In the genomic region with DNA sequence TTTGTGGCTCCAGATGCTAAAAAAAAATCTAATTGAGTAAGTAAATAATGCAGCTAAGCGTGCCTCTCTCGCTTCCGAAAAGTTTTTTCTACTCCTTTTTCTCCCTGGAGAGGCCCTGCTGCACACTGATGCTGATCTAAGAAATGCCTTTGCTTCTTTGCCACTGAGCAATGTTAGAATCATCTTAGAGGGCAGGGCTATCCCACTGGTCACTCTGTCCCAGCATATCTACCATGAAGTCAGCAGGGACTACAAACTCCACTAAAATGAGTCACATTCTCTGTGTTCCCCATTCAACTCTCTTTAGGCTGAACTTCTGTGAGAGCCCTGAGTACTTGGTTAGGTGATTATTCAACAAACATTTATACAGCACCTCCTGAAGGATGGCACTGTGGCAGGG, we compare ENCODE assay signal across 21 cellular contexts.
DNase-seq lines count a peak whose midpoint lies in the region; ATAC-seq and TF ChIP-seq lines count a peak whose summit lies in the region.
"Had no signal": no experiment of that assay in that cellular context is flagged by ENCODE, and none has a peak within 500 bp of the region (broad histone marks: within the 10 kb centered on the region; RNA-seq: fewer than 3 reads in every experiment).

No MANE protein-coding gene starts in this region.

- 83 to 94% (median 90%) methylated on average over 3 of the region's 3 CpGs for WGBS in spleen, 5 donors

- no peaks in the 10 kb centered on the region for H3K9me3 ChIP-seq in spleen
- H3K9me3 ChIP-seq: right atrium auricular region, thoracic aorta had no signal

- H3K27ac ChIP-seq in spleen, result no peak overlapping the region
- H3K27ac ChIP-seq: right atrium auricular region, thoracic aorta had no signal

- in situ Hi-C loops in ACHN (cut with HindIII; ENCODE audit: low pct_ligation_motif_present, low pct_unique_long_range_greater_than_20kb, low sequenced_read_pairs), result no loop called here

- H3K27ac Mint-ChIP-seq in activated CD4-positive, alpha-beta T cell treated with anti-CD3 and anti-CD28 coated beads, Interleukin-2, amount 10 ng/mL, durations not matched to agents 24 days and 14 days, result no peak overlapping the region
- H3K27ac Mint-ChIP-seq: activated CD4-positive, alpha-beta T cell treated with anti-CD3 and anti-CD28 coated beads, Interleukin-2, amount 10 ng/mL, durations not matched to agents 7 days and 5 days; activated naive CD8-positive, alpha-beta T cell; H9; immature natural killer cell; memory B cell had no signal

- ATAC-seq in HG03469 (IDR thresholded peaks at IDR 0.05; ENCODE audit: unreplicated experiment), result no peak
- ATAC-seq: K562 had no signal

- intact Hi-C loops in activated CD4-positive, alpha-beta T cell treated with anti-CD3 and anti-CD28 coated beads, Interleukin-2, amount 10 ng/mL, durations not matched to agents 24 days and 14 days (cut with micrococcal nuclease), result no loop called here
- intact Hi-C loops in spleen (cut with DNase I; ENCODE audit: low total_unique reads), result no loop called here

- TF ChIP-seq CTCF in spleen (IDR thresholded peaks at IDR 0.05 in 8 of 11, conservative IDR thresholded peaks at IDR 0.05 in 3 of 11), result no peak

- H3K9me3 Mint-ChIP-seq in activated CD4-positive, alpha-beta T cell treated with anti-CD3 and anti-CD28 coated beads, Interleukin-2, amount 10 ng/mL, durations not matched to agents 24 days and 14 days, result no peaks in the 10 kb centered on the region
- H3K9me3 Mint-ChIP-seq: activated CD4-positive, alpha-beta T cell treated with anti-CD3 and anti-CD28 coated beads, Interleukin-2, amount 10 ng/mL, durations not matched to agents 7 days and 5 days; H9 had no signal

- H3K27me3 Mint-ChIP-seq in activated CD4-positive, alpha-beta T cell treated with anti-CD3 and anti-CD28 coated beads, Interleukin-2, amount 10 ng/mL, durations not matched to agents 24 days and 14 days, result no peaks in the 10 kb centered on the region
- H3K27me3 Mint-ChIP-seq: activated CD4-positive, alpha-beta T cell treated with anti-CD3 and anti-CD28 coated beads, Interleukin-2, amount 10 ng/mL, durations not matched to agents 7 days and 5 days; activated naive CD8-positive, alpha-beta T cell had no signal

- H3K4me1 Mint-ChIP-seq in activated CD4-positive, alpha-beta T cell treated with anti-CD3 and anti-CD28 coated beads, Interleukin-2, amount 10 ng/mL, durations not matched to agents 24 days and 14 days, result no peaks in the 10 kb centered on the region
- H3K4me1 Mint-ChIP-seq: activated CD4-positive, alpha-beta T cell treated with anti-CD3 and anti-CD28 coated beads, Interleukin-2, amount 10 ng/mL, durations not matched to agents 7 days and 5 days; H9; immature natural killer cell; memory B cell had no signal

- no peak overlapping the region for H3K4me3 ChIP-seq in spleen
- H3K4me3 ChIP-seq: K562, right atrium auricular region, thoracic aorta had no signal

- H3K36me3 Mint-ChIP-seq in activated CD4-positive, alpha-beta T cell treated with anti-CD3 and anti-CD28 coated beads, Interleukin-2, amount 10 ng/mL, durations not matched to agents 24 days and 14 days (ENCODE audit: low read depth), result no peaks in the 10 kb centered on the region
- H3K36me3 Mint-ChIP-seq: activated naive CD8-positive, alpha-beta T cell; immature natural killer cell; memory B cell had no signal

- no peaks in the 10 kb centered on the region for H3K36me3 ChIP-seq in spleen
- H3K36me3 ChIP-seq: right atrium auricular region, thoracic aorta had no signal

- H3K4me1 ChIP-seq in spleen, result no peaks in the 10 kb centered on the region
- H3K4me1 ChIP-seq: right atrium auricular region had no signal

- H3K4me3 Mint-ChIP-seq in activated CD4-positive, alpha-beta T cell treated with anti-CD3 and anti-CD28 coated beads, Interleukin-2, amount 10 ng/mL, durations not matched to agents 24 days and 14 days, result no peak overlapping the region
- H3K4me3 Mint-ChIP-seq: activated CD4-positive, alpha-beta T cell treated with anti-CD3 and anti-CD28 coated beads, Interleukin-2, amount 10 ng/mL, durations not matched to agents 7 days and 5 days; activated naive CD8-positive, alpha-beta T cell; H9; immature natural killer cell; memory B cell had no signal

- TF ChIP-seq POLR2A in spleen (IDR thresholded peaks at IDR 0.05), result no peak

- DNase-seq in ACHN (peak; percentile 29), GOT3 (lab: John Stamatoyannopoulos, UW) (peak; percentile 5), amniotic epithelial cell (ENCODE audit: low read depth) (peak; percentile 5), iris pigment epithelial cell (ENCODE audit: low read depth) (peak; percentile 40), spleen (no peak), UCSD-AML1 (lab: John Stamatoyannopoulos, UW; ENCODE audit: unreplicated experiment) (no peak)
- no peak for DNase-seq in activated CD4-positive, alpha-beta T cell treated with anti-CD3 and anti-CD28 coated beads, Interleukin-2, amount 10 ng/mL, durations not matched to agents 24 days and 14 days
- DNase-seq: activated CD4-positive, alpha-beta T cell treated with anti-CD3 and anti-CD28 coated beads, Interleukin-2, amount 10 ng/mL, durations not matched to agents 7 days and 5 days; activated T-cell treated with anti-CD3 and anti-CD28 coated beads, Interleukin-2, amount 50 U/mL, for 1 hour; GDM1; H9; immature natural killer cell; NCI-H1417 treated with DMSO at 0.1 percent for 48 hours; SHP77 treated with DMSO at 0.1 percent for 48 hours; stimulated activated CD4-positive, alpha-beta T cell treated with anti-CD3 and anti-CD28 coated beads, Interleukin-4, amount 100 ng/mL, for 1 hour had no signal

- H3K27me3 ChIP-seq in spleen (replicated peaks in 1 of 7), result no peaks in the 10 kb centered on the region
- H3K27me3 ChIP-seq: right atrium auricular region had no signal

Comparison
In these comparisons a context has a peak if more than half of its experiments do, and no peak if none do; other contexts are left out.
1. DNase-seq: peak in ACHN (single experiment), GOT3 (single experiment), amniotic epithelial cell (single experiment) and iris pigment epithelial cell (single experiment); none in activated CD4-positive, alpha-beta T cell treated with anti-CD3 and anti-CD28 coated beads, Interleukin-2, amount 10 ng/mL, durations not matched to agents 24 days and 14 days (single experiment), spleen (single experiment) and UCSD-AML1 (single experiment).